In genomic region chr20:48983423-48984400, GRCh38 we compare ENCODE assay signal across 13 cellular contexts.
DNase-seq lines count a peak whose midpoint lies in the region; ATAC-seq, FAIRE-seq and TF ChIP-seq lines count a peak whose summit lies in the region.
"Had no signal": no experiment of that assay in that cellular context is flagged by ENCODE, and none has a peak within 500 bp of the region (broad histone marks: within the 10 kb centered on the region; RNA-seq: fewer than 3 reads in every experiment).

No MANE protein-coding gene starts in this region.

- DNase-seq in A172 (ENCODE audit: low spot score) = peak; percentile 98
- peak; percentile 93 for DNase-seq in HTR-8/SVneo (ENCODE audit: insufficient read length, low spot score)
- DNase-seq in cardiac fibroblast (ENCODE audit: low read depth in 2 of 2) = peak; percentile 79 to 86
- DNase-seq in left lobe of liver (ENCODE audit: low spot score) = no peak
- no peak for DNase-seq in inferior parietal cortex (ENCODE audit: extremely low spot score)
- DNase-seq in sciatic nerve (ENCODE audit: low spot score) = no peak
- DNase-seq in stimulated activated naive CD8-positive, alpha-beta T cell treated with anti-CD3 and anti-CD28 coated beads, Interleukin-15, Interleukin-2, amounts not matched to agents 100 U/mL and 50 U/mL, for 24 hours = no peak
- DNase-seq in NCI-H345 treated with DMSO at 0.1 percent for 48 hours (lab: John Stamatoyannopoulos, UW; ENCODE audit: unreplicated experiment) = no peak
- DNase-seq: activated naive CD4-positive, alpha-beta T cell treated with anti-CD3 and anti-CD28 coated beads, Interleukin-2, amount 10 ng/mL, durations not matched to agents 7 days and 5 days; NCI-H2171; stimulated activated CD4-positive, alpha-beta T cell treated with anti-CD3 and anti-CD28 coated beads, Interleukin-15, amount 100 ng/mL, for 24 hours; upper lobe of left lung had no signal

- FAIRE-seq in HTR-8/SVneo (lab: Jason Lieb, UNC) = peak; percentile 94
- FAIRE-seq: TTC549 had no signal

- intact Hi-C loops in sciatic nerve (cut with DNase I) = no loop called here

- no peak for TF ChIP-seq CTCF in cardiac fibroblast (IDR thresholded peaks at IDR 0.05; ENCODE audit: low read depth, low read length)

- ATAC-seq in left lobe of liver = peak; percentile 58
- ATAC-seq in sciatic nerve = no peak
- ATAC-seq in stimulated activated naive CD8-positive, alpha-beta T cell treated with anti-CD3 and anti-CD28 coated beads, Interleukin-15, Interleukin-2, amounts not matched to agents 100 U/mL and 50 U/mL, for 24 hours = no peak

- H3K4me3 ChIP-seq in cardiac fibroblast (replicated peaks in 1 of 2; ENCODE audit: low read depth in 2 of 2, low read length in 2 of 2) = no peak overlapping the region
- H3K4me3 ChIP-seq: upper lobe of left lung had no signal

Comparison
In these comparisons a context has a peak if more than half of its experiments do, and no peak if none do; other contexts are left out.
1. DNase-seq: peak in A172 (single experiment), HTR-8/SVneo (single experiment) and cardiac fibroblast (2 of 2); none in left lobe of liver (single experiment), inferior parietal cortex (single experiment), sciatic nerve (single experiment), stimulated activated naive CD8-positive, alpha-beta T cell treated with anti-CD3 and anti-CD28 coated beads, Interleukin-15, Interleukin-2, amounts not matched to agents 100 U/mL and 50 U/mL, for 24 hours (single experiment) and NCI-H345 treated with DMSO at 0.1 percent for 48 hours (single experiment).